8 cellular contexts compared by ENCODE assay signal in the genomic region with DNA sequence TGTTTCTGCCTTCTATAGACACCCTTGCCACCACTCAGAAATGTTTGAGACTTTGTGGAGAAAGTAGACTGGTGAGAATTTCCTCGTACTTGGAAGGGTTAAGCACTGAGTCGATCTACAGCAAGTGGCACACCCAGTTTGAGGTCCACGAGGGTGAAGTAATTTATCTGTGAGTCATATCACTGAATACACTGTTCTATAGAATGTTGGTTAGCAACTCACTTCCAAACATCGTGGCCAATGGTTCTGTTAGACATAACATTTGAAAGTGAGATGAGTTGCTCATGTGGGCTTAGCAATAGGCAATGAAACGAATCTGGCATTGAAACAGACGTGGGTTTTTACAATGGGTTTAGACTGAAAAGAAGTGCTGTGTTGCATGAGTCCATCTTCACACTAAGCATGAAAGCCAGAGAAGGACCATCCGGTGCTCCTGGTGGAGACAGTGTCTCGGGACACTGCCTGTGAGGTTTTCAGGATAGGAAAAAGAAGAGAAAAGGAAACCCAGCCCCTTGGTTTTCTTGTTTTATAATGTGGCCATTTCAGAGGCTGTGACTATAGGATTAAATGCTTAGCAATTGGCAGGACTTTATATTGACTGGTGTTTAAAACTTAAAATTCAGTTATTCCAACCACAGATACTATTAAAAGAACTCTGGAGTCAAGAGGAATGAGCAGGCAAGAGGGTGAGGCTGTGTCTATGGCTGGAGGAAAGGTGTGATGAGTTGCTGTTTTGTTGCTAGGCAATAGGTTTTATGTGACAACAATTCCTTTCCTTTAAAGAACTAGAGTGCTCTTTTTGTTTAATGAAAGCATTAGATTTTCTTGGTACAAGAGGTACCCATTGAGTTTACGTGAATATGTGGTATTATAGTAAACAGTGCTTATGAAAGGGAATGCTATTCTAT. TPM values are rescaled to one million over a fixed set of nuclear protein-coding genes. Genes with fewer than 3 reads are reported as not detected.
A peak's percentile ranks its signal among the peaks of the same experiment; 100 is the strongest.
DNase-seq lines count a peak whose midpoint lies in the region; ATAC-seq, FAIRE-seq and TF ChIP-seq lines count a peak whose summit lies in the region.

No MANE protein-coding gene starts in this region.

- no peaks in the 10 kb centered on the region for H3K9me2 ChIP-seq in GM23338 (ENCODE audit: insufficient read depth)

- no peak for FAIRE-seq in GM19239 (lab: Jason Lieb, UNC)

- H3K4me1 ChIP-seq in GM23338 (ENCODE audit: insufficient read depth), result peaks cover 32% of the 10 kb centered on the region

- TF ChIP-seq CTCF in GM23338 (conservative IDR thresholded peaks at IDR 0.05; ENCODE audit: low read depth in 2 of 2), result no peak
- no peak for TF ChIP-seq CTCF in retinal pigment epithelial cell (conservative IDR thresholded peaks at IDR 0.05; ENCODE audit: low read depth, low read length)

- H3K9me3 Mint-ChIP-seq in GM23338, result no peaks in the 10 kb centered on the region; the same call in 2 of the 3 replicates

- H3K4me2 ChIP-seq in GM23338, result no peak overlapping the region

- DNase-seq in GM23338 (ENCODE audit: low spot score) (peak; percentile 66), NCI-H748 (lab: John Stamatoyannopoulos, UW; ENCODE audit: unreplicated experiment) (peak; percentile 81), fibroblast of peridontal ligament (ENCODE audit: extremely low read depth) (peak; percentile 94), retinal pigment epithelial cell (ENCODE audit: low read depth) (peak; percentile 97), GM19239 (ENCODE audit: insufficient read length, low spot score) (no peak)
- peak; percentile 14 for DNase-seq in activated CD8-positive, alpha-beta memory T cell treated with anti-CD3 and anti-CD28 coated beads, Interleukin-2, amount 50 U/mL, for 24 hours (ENCODE audit: extremely low read depth)

- H3K27ac ChIP-seq in GM23338 (ENCODE audit: low read depth), result no peak overlapping the region

- no peak overlapping the region for H3K4me3 Mint-ChIP-seq in GM23338

- peak overlapping the region; percentile 39; the same call in 1 of the 2 replicates for H2AFZ ChIP-seq in GM23338

- H3K36me3 Mint-ChIP-seq in GM23338 (ENCODE audit: low read depth), result no peaks in the 10 kb centered on the region

- H3K4me1 Mint-ChIP-seq in GM23338, result peaks cover 17% of the 10 kb centered on the region

- no peaks in the 10 kb centered on the region for H3K79me2 ChIP-seq in GM23338 (replicated peaks; ENCODE audit: insufficient read depth)

- no peaks in the 10 kb centered on the region for H4K20me1 ChIP-seq in GM23338 (replicated peaks; ENCODE audit: insufficient read depth)

- no peaks in the 10 kb centered on the region for H3K36me3 ChIP-seq in GM23338 (ENCODE audit: insufficient read depth)

- ATAC-seq in GM23338 (no peak), GM21423 (IDR thresholded peaks at IDR 0.05; ENCODE audit: unreplicated experiment) (no peak), HG03025 (IDR thresholded peaks at IDR 0.05; ENCODE audit: low FRiP score, unreplicated experiment) (no peak)

- H3K4me3 ChIP-seq in GM23338, result no peak overlapping the region
- H3K4me3 ChIP-seq in retinal pigment epithelial cell (ENCODE audit: low read length), result peak overlapping the region; percentile 3

- H3K27me3 ChIP-seq in GM23338 (ENCODE audit: insufficient read depth), result no peaks in the 10 kb centered on the region

- peaks cover 8% of the 10 kb centered on the region for H3K27me3 Mint-ChIP-seq in GM23338 (ENCODE audit: insufficient read depth, low read depth, poor library complexity)

- no peak overlapping the region; the same call in 1 of the 2 replicates for H3K27ac Mint-ChIP-seq in GM23338

- peaks cover 14% of the 10 kb centered on the region for H3F3A ChIP-seq in GM23338 (replicated peaks; ENCODE audit: low read depth)

TF ChIP-seq in GM23338, 12 proteins besides CTCF, POLR2A, EP300 and RAD21 (continues in another document):
- no peak for TF ChIP-seq JUNB (IDR thresholded peaks at IDR 0.05; ENCODE audit: unreplicated experiment)
- no peak for TF ChIP-seq POLR2AphosphoS5 (IDR thresholded peaks at IDR 0.05; ENCODE audit: low read depth)
- TF ChIP-seq CREB1 (CRISPR knock-in tag; IDR thresholded peaks at IDR 0.05; ENCODE audit: low read depth), result no peak
- TF ChIP-seq REST (IDR thresholded peaks at IDR 0.05; ENCODE audit: unreplicated experiment), result no peak
- no peak for TF ChIP-seq NANOG (IDR thresholded peaks at IDR 0.05; ENCODE audit: borderline replicate concordance)
- no peak for TF ChIP-seq ZNF331 (CRISPR knock-in tag; IDR thresholded peaks at IDR 0.05; ENCODE audit: low read depth)
- TF ChIP-seq ZNF462 (CRISPR knock-in tag; IDR thresholded peaks at IDR 0.05), result no peak

RNA-seq across cellular contexts. Expression of gene EZR, which starts 31.0 kb away (rescaled TPM):
- 208 and 209 TPM in 2 replicates for total RNA-seq in GM23338 (2014; rRNA removed; shearing (Covaris generic))
- polyA plus RNA-seq in GM23338 (2016; fragmentation: Nextera tagmentation; extraction: Ambion mirVana), result 188 and 199 TPM in 2 replicates
